ENCODE assay signal across 15 cellular contexts in genomic region chr11:116035972-116036371, GRCh38.
DNase-seq lines count a peak whose midpoint lies in the region; ATAC-seq and TF ChIP-seq lines count a peak whose summit lies in the region.
"Had no signal": no experiment of that assay in that cellular context is flagged by ENCODE, and none has a peak within 500 bp of the region (broad histone marks: within the 10 kb centered on the region; RNA-seq: fewer than 3 reads in every experiment).

No MANE protein-coding gene starts in this region.

- no peaks in the 10 kb centered on the region for H3K9me3 ChIP-seq in hepatocyte (ENCODE audit: low read depth)
- H3K9me3 ChIP-seq: Caco-2, right atrium auricular region had no signal

- no peak overlapping the region for H2AFZ ChIP-seq in hepatocyte

- H4K20me1 ChIP-seq in hepatocyte (ENCODE audit: insufficient read depth, poor library complexity, severe bottlenecking), result no peaks in the 10 kb centered on the region

- H3K27me3 Mint-ChIP-seq in progenitor cell of endocrine pancreas, result peaks cover 4% of the 10 kb centered on the region
- H3K27me3 Mint-ChIP-seq: T-helper 17 cell had no signal

- H3K4me1 Mint-ChIP-seq in progenitor cell of endocrine pancreas (ENCODE audit: low read depth), result peaks cover 34% of the 10 kb centered on the region
- H3K4me1 Mint-ChIP-seq: T-helper 17 cell had no signal

- no peaks in the 10 kb centered on the region for H3K9me3 Mint-ChIP-seq in progenitor cell of endocrine pancreas (ENCODE audit: low read depth)
- H3K9me3 Mint-ChIP-seq: neural crest cell had no signal

- peaks cover 6% of the 10 kb centered on the region for H3K27me3 ChIP-seq in hepatocyte
- H3K27me3 ChIP-seq: right atrium auricular region had no signal

- H3K4me3 Mint-ChIP-seq in progenitor cell of endocrine pancreas (ENCODE audit: low read depth), result no peak overlapping the region
- H3K4me3 Mint-ChIP-seq: neural crest cell, T-helper 17 cell had no signal

- no peak overlapping the region for H3K27ac Mint-ChIP-seq in progenitor cell of endocrine pancreas
- H3K27ac Mint-ChIP-seq: T-helper 17 cell had no signal

- WGBS in hepatocyte (ENCODE audit: low lambda C conversion rate, missing lambda C conversion rate), result 38% methylated on average over 5 of the region's 5 CpGs

- H3K9me2 ChIP-seq in hepatocyte (replicated peaks; ENCODE audit: insufficient read depth), result no peaks in the 10 kb centered on the region

- no peaks in the 10 kb centered on the region for H3K36me3 ChIP-seq in hepatocyte (replicated peaks; ENCODE audit: insufficient read depth, low read depth)
- H3K36me3 ChIP-seq: right atrium auricular region had no signal

- no peaks in the 10 kb centered on the region for H3K4me1 ChIP-seq in hepatocyte (ENCODE audit: insufficient read depth)
- H3K4me1 ChIP-seq: Caco-2, right atrium auricular region had no signal

- ATAC-seq in HG03095 (IDR thresholded peaks at IDR 0.05; ENCODE audit: unreplicated experiment), result no peak
- ATAC-seq: T-helper 17 cell had no signal

- DNase-seq in DMS53 (lab: John Stamatoyannopoulos, UW), result peak; percentile 99
- DNase-seq in NCI-H1417 treated with DMSO at 0.1 percent for 48 hours (lab: John Stamatoyannopoulos, UW), result peak; percentile 92
- DNase-seq in NCI-H2196 treated with DMSO at 0.1 percent for 48 hours (lab: John Stamatoyannopoulos, UW; ENCODE audit: unreplicated experiment), result peak; percentile 86
- peak; percentile 79 for DNase-seq in SK-N-DZ (ENCODE audit: low spot score)
- no peak for DNase-seq in progenitor cell of endocrine pancreas (ENCODE audit: low spot score, unreplicated experiment)
- DNase-seq in kidney tubule cell (ENCODE audit: low spot score), result no peak
- no peak for DNase-seq in hepatocyte (ENCODE audit: low spot score)
- DNase-seq: activated effector memory CD4-positive, alpha-beta T cell treated with anti-CD3 and anti-CD28 coated beads, Interleukin-2, amount 50 U/mL, for 16 hours; Caco-2; NCI-H446 treated with DMSO at 0.1 percent for 48 hours; substantia nigra; T-helper 17 cell had no signal

- no peak for TF ChIP-seq CTCF in progenitor cell of endocrine pancreas (IDR thresholded peaks at IDR 0.05; ENCODE audit: unreplicated experiment)
- no peak for TF ChIP-seq CTCF in hepatocyte (IDR thresholded peaks at IDR 0.05; ENCODE audit: poor library complexity)

- H3K4me3 ChIP-seq in hepatocyte, result no peak overlapping the region
- H3K4me3 ChIP-seq: right atrium auricular region had no signal

- no peaks in the 10 kb centered on the region for H3K79me2 ChIP-seq in hepatocyte

- no peaks in the 10 kb centered on the region for H3K36me3 Mint-ChIP-seq in progenitor cell of endocrine pancreas (ENCODE audit: insufficient read depth)

- H3K27ac ChIP-seq in hepatocyte, result no peak overlapping the region
- H3K27ac ChIP-seq: right atrium auricular region had no signal

- H3K4me2 ChIP-seq in hepatocyte, result no peak overlapping the region

Comparison
In these comparisons a context has a peak if more than half of its experiments do, and no peak if none do; other contexts are left out.
1. DNase-seq: peak in DMS53 (single experiment), NCI-H1417 treated with DMSO at 0.1 percent for 48 hours (single experiment), NCI-H2196 treated with DMSO at 0.1 percent for 48 hours (single experiment) and SK-N-DZ (single experiment); none in progenitor cell of endocrine pancreas (single experiment), kidney tubule cell (single experiment) and hepatocyte (single experiment).